In genomic region chr1:7640920-7641319, GRCh38 we compare ENCODE assay signal across 21 cellular contexts.
"Had no signal": no experiment of that assay in that cellular context is flagged by ENCODE, and none has a peak within 500 bp of the region (broad histone marks: within the 10 kb centered on the region; RNA-seq: fewer than 3 reads in every experiment).

No MANE protein-coding gene starts in this region.

- ATAC-seq: gastrocnemius medialis; left ventricle myocardium superior; naive thymus-derived CD8-positive, alpha-beta T cell; right cardiac atrium had no signal

- H3K27ac ChIP-seq: coronary artery, esophagus squamous epithelium, gastrocnemius medialis, parathyroid adenoma, upper lobe of left lung had no signal

- H3K9ac ChIP-seq: parathyroid adenoma had no signal

- H3K4me1 Mint-ChIP-seq: activated naive CD4-positive, alpha-beta T cell treated with anti-CD3 and anti-CD28 coated beads, Interleukin-2, amount 10 ng/mL, durations not matched to agents 7 days and 5 days had no signal

- H3K27ac Mint-ChIP-seq: activated CD4-positive, alpha-beta memory T cell treated with anti-CD3 and anti-CD28 coated beads for 36 hours; activated naive CD4-positive, alpha-beta T cell treated with anti-CD3 and anti-CD28 coated beads, Interleukin-2, amount 10 ng/mL, durations not matched to agents 7 days and 5 days; mesothelial cell of epicardium had no signal

- H3K27me3 ChIP-seq: gastrocnemius medialis, upper lobe of left lung had no signal

- H3K4me3 ChIP-seq: coronary artery, esophagus squamous epithelium, gastrocnemius medialis, upper lobe of left lung had no signal

- H3K4me1 ChIP-seq: parathyroid adenoma had no signal

- DNase-seq: activated CD4-positive, alpha-beta memory T cell treated with anti-CD3 and anti-CD28 coated beads for 36 hours; activated CD4-positive, alpha-beta T cell treated with anti-CD3 and anti-CD28 coated beads for 48 hours; activated effector memory CD4-positive, alpha-beta T cell treated with Interleukin-2 at 50 U/mL for 16 hours; activated naive CD4-positive, alpha-beta T cell treated with anti-CD3 and anti-CD28 coated beads, Interleukin-2, amount 10 ng/mL, durations not matched to agents 7 days and 5 days; activated T-cell treated with anti-CD3 and anti-CD28 coated beads, Interleukin-2, amount 50 U/mL, for 48 hours; amygdala; cerebellar nuclear complex; esophagus squamous epithelium; gastrocnemius medialis; head of caudate nucleus; hypothalamus; left ventricle myocardium superior; mammary epithelial cell; naive thymus-derived CD8-positive, alpha-beta T cell; stimulated activated CD4-positive, alpha-beta T cell treated with anti-CD3 and anti-CD28 coated beads, Interleukin-4, amount 100 ng/mL, for 24 hours; stimulated activated naive CD4-positive, alpha-beta T cell treated with Interleukin-2 at 50 U/mL for 16 hours had no signal

- H3K27me3 Mint-ChIP-seq: activated CD4-positive, alpha-beta memory T cell treated with anti-CD3 and anti-CD28 coated beads for 36 hours had no signal

- H3K79me2 ChIP-seq: parathyroid adenoma had no signal

- H3K36me3 Mint-ChIP-seq: activated CD4-positive, alpha-beta memory T cell treated with anti-CD3 and anti-CD28 coated beads for 36 hours; activated naive CD4-positive, alpha-beta T cell treated with anti-CD3 and anti-CD28 coated beads, Interleukin-2, amount 10 ng/mL, durations not matched to agents 7 days and 5 days; mesothelial cell of epicardium; naive thymus-derived CD8-positive, alpha-beta T cell had no signal

- H3K36me3 ChIP-seq: esophagus squamous epithelium, gastrocnemius medialis, upper lobe of left lung had no signal

- H2AFZ ChIP-seq: parathyroid adenoma had no signal

- H3K9me3 Mint-ChIP-seq: activated CD4-positive, alpha-beta memory T cell treated with anti-CD3 and anti-CD28 coated beads for 36 hours; activated naive CD4-positive, alpha-beta T cell treated with anti-CD3 and anti-CD28 coated beads, Interleukin-2, amount 10 ng/mL, durations not matched to agents 7 days and 5 days; mesothelial cell of epicardium; naive thymus-derived CD8-positive, alpha-beta T cell had no signal

- H3K9me3 ChIP-seq: esophagus squamous epithelium, gastrocnemius medialis, upper lobe of left lung had no signal

- H3K4me3 Mint-ChIP-seq: activated CD4-positive, alpha-beta memory T cell treated with anti-CD3 and anti-CD28 coated beads for 36 hours; activated naive CD4-positive, alpha-beta T cell treated with anti-CD3 and anti-CD28 coated beads, Interleukin-2, amount 10 ng/mL, durations not matched to agents 7 days and 5 days; mesothelial cell of epicardium; naive thymus-derived CD8-positive, alpha-beta T cell had no signal
